ENCODE assay signal across 19 cellular contexts in the genomic region with DNA sequence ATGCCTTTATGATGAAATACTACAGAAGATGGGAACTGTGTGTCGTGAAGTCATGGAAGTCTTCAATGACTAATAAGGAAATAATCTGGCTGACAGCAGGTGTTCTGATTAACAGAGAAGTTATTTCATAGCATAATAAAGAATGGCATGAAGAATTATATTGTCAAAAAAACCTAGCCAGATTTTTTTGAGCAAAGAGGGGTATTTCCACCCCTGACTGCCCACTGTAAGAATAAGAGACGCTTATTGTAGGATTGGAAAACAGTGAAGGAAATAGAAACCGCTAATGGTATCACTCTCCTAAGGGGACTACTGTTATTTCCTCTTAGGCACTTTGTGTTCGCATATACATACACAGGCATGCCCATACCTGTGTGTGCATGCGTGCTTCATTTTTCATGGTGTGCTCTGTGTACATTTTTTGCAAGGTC.
DNase-seq lines count a peak whose midpoint lies in the region; ATAC-seq, FAIRE-seq and TF ChIP-seq lines count a peak whose summit lies in the region.
"Had no signal": no experiment of that assay in that cellular context is flagged by ENCODE, and none has a peak within 500 bp of the region (broad histone marks: within the 10 kb centered on the region; RNA-seq: fewer than 3 reads in every experiment).

No MANE protein-coding gene starts in this region.

- H3K36me3 ChIP-seq in breast epithelium = no peaks in the 10 kb centered on the region
- H3K36me3 ChIP-seq: heart right ventricle, stomach, uterus had no signal

- POLR2A ChIA-PET in MCF 10A (lab: Yijun Ruan, JAX) = interaction anchor here (0.7 to 1.0 kb wide), 3 partner anchors 11 to 1991 kb away, joined by 3 to 4 read pairs (median 4); no protein-coding TSS in a partner anchor

- intact Hi-C loops in MCF 10A (cut with micrococcal nuclease) = loop anchor here (5.0 kb wide), 1 partner anchor 81 kb away; no protein-coding TSS in a partner anchor
- intact Hi-C loops in breast epithelium (cut with DNase I; ENCODE audit: low total_unique reads) = no loop called here

- no peaks in the 10 kb centered on the region for H3K9me3 Mint-ChIP-seq in MCF 10A (ENCODE audit: unreplicated experiment)
- H3K9me3 Mint-ChIP-seq: activated T-cell treated with anti-CD3 and anti-CD28 coated beads, Interleukin-2, amount 50 U/mL, for 24 hours had no signal

- H3K4me1 ChIP-seq in breast epithelium = no peaks in the 10 kb centered on the region
- H3K4me1 ChIP-seq: uterus had no signal

- peak overlapping the region; percentile 44 for H3K27ac Mint-ChIP-seq in MCF 10A (ENCODE audit: low read depth, unreplicated experiment)
- H3K27ac Mint-ChIP-seq: activated naive CD8-positive, alpha-beta T cell; activated T-cell treated with anti-CD3 and anti-CD28 coated beads, Interleukin-2, amount 50 U/mL, for 24 hours had no signal

- no peak for TF ChIP-seq POLR2A in breast epithelium (IDR thresholded peaks at IDR 0.05)

- H3K4me3 ChIP-seq in breast epithelium = no peak overlapping the region
- H3K4me3 ChIP-seq: heart right ventricle, stomach, uterus had no signal

- no peaks in the 10 kb centered on the region for H3K36me3 Mint-ChIP-seq in MCF 10A (ENCODE audit: insufficient read depth, unreplicated experiment)
- H3K36me3 Mint-ChIP-seq: activated naive CD8-positive, alpha-beta T cell had no signal

- H3K27me3 Mint-ChIP-seq in MCF 10A (ENCODE audit: insufficient read depth, unreplicated experiment) = no peaks in the 10 kb centered on the region

- CTCF ChIA-PET in MCF 10A (lab: Yijun Ruan, JAX) = interaction anchor here (0.6 to 0.7 kb wide), 2 partner anchors 13 to 17 kb away, joined by 3 to 5 read pairs; no protein-coding TSS in a partner anchor

- ATAC-seq in GM19035 (IDR thresholded peaks at IDR 0.05; ENCODE audit: unreplicated experiment) = no peak
- ATAC-seq: HCT116, heart right ventricle had no signal

- H3K27me3 ChIP-seq in breast epithelium = no peaks in the 10 kb centered on the region
- H3K27me3 ChIP-seq: stomach, uterus had no signal

- peak; percentile 61 for DNase-seq in MCF 10A (ENCODE audit: unreplicated experiment)
- no peak for DNase-seq in breast epithelium (ENCODE audit: low spot score in 2 of 2)
- peak; percentile 32 for DNase-seq in amniotic epithelial cell (ENCODE audit: low read depth)
- DNase-seq in iris pigment epithelial cell (ENCODE audit: low read depth) = peak; percentile 41
- peak; percentile 38 for DNase-seq in urothelium cell line (ENCODE audit: low spot score)
- no peak for DNase-seq in caudate nucleus (lab: John Stamatoyannopoulos, UW)
- DNase-seq in NOMO-1 treated with dmso at 0.1 percent for 144 hours (lab: John Stamatoyannopoulos, UW; ENCODE audit: unreplicated experiment) = no peak
- DNase-seq: activated CD4-positive, alpha-beta T cell treated with anti-CD3 and anti-CD28 coated beads, Interleukin-2, amount 50 U/mL, for 4 hours; activated T-cell treated with anti-CD3 and anti-CD28 coated beads, Interleukin-2, amount 50 U/mL, for 24 hours; heart right ventricle; NCI-H2227 treated with DMSO at 0.1 percent for 48 hours; posterior cingulate gyrus; SK-N-SH; stimulated activated CD4-positive, alpha-beta T cell treated with anti-CD3 and anti-CD28 coated beads, Interleukin-15, amount 100 ng/mL, for 24 hours; stomach; uterus had no signal

- no peak overlapping the region for H3K27ac ChIP-seq in breast epithelium
- H3K27ac ChIP-seq in caudate nucleus (ENCODE audit: low read depth, low read length) = no peak overlapping the region
- H3K27ac ChIP-seq: heart right ventricle, stomach, uterus had no signal

- no peak for TF ChIP-seq CTCF in MCF 10A (IDR thresholded peaks at IDR 0.05; ENCODE audit: unreplicated experiment)
- TF ChIP-seq CTCF in breast epithelium (IDR thresholded peaks at IDR 0.05) = no peak

- no peak for FAIRE-seq in urothelium cell line (lab: Jason Lieb, UNC)

- BruUV-seq in MCF 10A (replicated peaks; lab: Mats Ljungman, UMichigan) = no TSS peak

- H3K4me1 Mint-ChIP-seq in MCF 10A (ENCODE audit: insufficient read depth, unreplicated experiment) = peaks cover 32% of the 10 kb centered on the region

- no peak overlapping the region for H3K4me3 Mint-ChIP-seq in MCF 10A (ENCODE audit: unreplicated experiment)
- H3K4me3 Mint-ChIP-seq: activated naive CD8-positive, alpha-beta T cell; activated T-cell treated with anti-CD3 and anti-CD28 coated beads, Interleukin-2, amount 50 U/mL, for 24 hours had no signal

- H3K9me3 ChIP-seq in breast epithelium = no peaks in the 10 kb centered on the region
- H3K9me3 ChIP-seq: heart right ventricle, stomach, uterus had no signal

Comparison
In these comparisons a context has a peak if more than half of its experiments do, and no peak if none do; other contexts are left out.
1. DNase-seq: peak in MCF 10A (single experiment), amniotic epithelial cell (single experiment), iris pigment epithelial cell (single experiment) and urothelium cell line (single experiment); none in breast epithelium (0 of 2), caudate nucleus (0 of 61) and NOMO-1 treated with dmso at 0.1 percent for 144 hours (single experiment).